Comparison of ENCODE assay signal across 26 cellular contexts in genomic region chr11:95494856-95495255, GRCh38.
A peak's percentile ranks its signal among the peaks of the same experiment; 100 is the strongest.
DNase-seq lines count a peak whose midpoint lies in the region; ATAC-seq, FAIRE-seq and TF ChIP-seq lines count a peak whose summit lies in the region.
"Had no signal": no experiment of that assay in that cellular context is flagged by ENCODE, and none has a peak within 500 bp of the region (broad histone marks: within the 10 kb centered on the region; RNA-seq: fewer than 3 reads in every experiment).

No MANE protein-coding gene starts in this region.

- no peaks in the 10 kb centered on the region for H3K27me3 Mint-ChIP-seq in nephron progenitor cell (ENCODE audit: low read depth, poor library complexity)
- H3K27me3 Mint-ChIP-seq in activated CD8-positive, alpha-beta T cell treated with anti-CD3 and anti-CD28 coated beads, Interleukin-2, amount 10 ng/mL, durations not matched to agents 7 days and 5 days (ENCODE audit: low read depth), result peaks cover 10% of the 10 kb centered on the region
- H3K27me3 Mint-ChIP-seq: CD4-positive, CD25-positive, alpha-beta regulatory T cell had no signal

- CTCF ChIA-PET in activated CD8-positive, alpha-beta T cell treated with anti-CD3 and anti-CD28 coated beads, Interleukin-2, amount 10 ng/mL, durations not matched to agents 7 days and 5 days (lab: Charles Lee), result no interaction called here

- H3K4me1 Mint-ChIP-seq in nephron progenitor cell, result peaks cover 27% of the 10 kb centered on the region
- no peaks in the 10 kb centered on the region for H3K4me1 Mint-ChIP-seq in activated CD8-positive, alpha-beta T cell treated with anti-CD3 and anti-CD28 coated beads, Interleukin-2, amount 10 ng/mL, durations not matched to agents 7 days and 5 days (ENCODE audit: low read depth)
- H3K4me1 Mint-ChIP-seq: CD14-positive monocyte; CD4-positive, alpha-beta memory T cell; CD8-positive, alpha-beta memory T cell had no signal

- H3K36me3 Mint-ChIP-seq in nephron progenitor cell (ENCODE audit: low read depth), result peaks cover 9% of the 10 kb centered on the region
- H3K36me3 Mint-ChIP-seq in activated CD8-positive, alpha-beta T cell treated with anti-CD3 and anti-CD28 coated beads, Interleukin-2, amount 10 ng/mL, durations not matched to agents 7 days and 5 days (ENCODE audit: low read depth), result no peaks in the 10 kb centered on the region
- H3K36me3 Mint-ChIP-seq: CD14-positive monocyte; CD8-positive, alpha-beta memory T cell had no signal

- intact Hi-C loops in adrenal gland (cut with DNase I), result no loop called here

- H3K36me3 ChIP-seq in bronchial epithelial cell (ENCODE audit: control insufficient read depth, insufficient read depth, low read length) (no peaks in the 10 kb centered on the region), adrenal gland (replicated peaks in 1 of 2) (no peaks in the 10 kb centered on the region)
- H3K36me3 ChIP-seq: BE2C, BLaER1 had no signal

- no peak for FAIRE-seq in bronchial epithelial cell (lab: Jason Lieb, UNC)
- FAIRE-seq: A204.1, D721Med, G401.6, GM12891, GM19239 had no signal

- 90 to 98% (median 95%) methylated on average over 1 of the region's 1 CpG for WGBS in adrenal gland, 4 donors

- H3K27ac ChIP-seq in foreskin keratinocyte (no peak overlapping the region), adrenal gland (no peak overlapping the region)
- H3K27ac ChIP-seq: BLaER1 had no signal

- peak; percentile 92 for DNase-seq in bronchial epithelial cell (ENCODE audit: low read depth)
- peak; percentile 58 for DNase-seq in epithelial cell of esophagus (ENCODE audit: low read depth)
- no peak for DNase-seq in foreskin keratinocyte
- no peak for DNase-seq in nephron progenitor cell
- no peak for DNase-seq in activated CD8-positive, alpha-beta T cell treated with anti-CD3 and anti-CD28 coated beads, Interleukin-2, amount 10 ng/mL, durations not matched to agents 7 days and 5 days
- DNase-seq in adrenal gland, result no peak
- DNase-seq in activated CD8-positive, alpha-beta memory T cell treated with anti-CD3 and anti-CD28 coated beads, Interleukin-2, amount 50 U/mL, for 48 hours, result no peak
- DNase-seq in MV-4-11 (lab: John Stamatoyannopoulos, UW), result no peak
- DNase-seq: 8988T; ACHN; BE2C; C1 segment of cervical spinal cord; Caco-2; Calu3; CD4-positive, alpha-beta memory T cell; CD4-positive, CD25-positive, alpha-beta regulatory T cell; CD8-positive, alpha-beta memory T cell; DMS79 treated with DMSO at 0.1 percent for 48 hours; GF-D8 had no signal

- peaks cover 37% of the 10 kb centered on the region for H3K9me3 Mint-ChIP-seq in nephron progenitor cell
- no peaks in the 10 kb centered on the region for H3K9me3 Mint-ChIP-seq in activated CD8-positive, alpha-beta T cell treated with anti-CD3 and anti-CD28 coated beads, Interleukin-2, amount 10 ng/mL, durations not matched to agents 7 days and 5 days (ENCODE audit: insufficient read depth)

- TF ChIP-seq POLR2A in adrenal gland (IDR thresholded peaks at IDR 0.05), result no peak

- POLR2A ChIA-PET in activated CD8-positive, alpha-beta T cell treated with anti-CD3 and anti-CD28 coated beads, Interleukin-2, amount 10 ng/mL, durations not matched to agents 7 days and 5 days (lab: Charles Lee), result no interaction called here

- H3K9me3 ChIP-seq in adrenal gland (replicated peaks in 1 of 3), result no peaks in the 10 kb centered on the region
- H3K9me3 ChIP-seq: BE2C, Caco-2 had no signal

- peak; percentile 34 for ATAC-seq in foreskin keratinocyte
- no peak for ATAC-seq in activated CD8-positive, alpha-beta T cell treated with anti-CD3 and anti-CD28 coated beads, Interleukin-2, amount 10 ng/mL, durations not matched to agents 7 days and 5 days

- H3K4me1 ChIP-seq in foreskin keratinocyte, result peaks cover 14% of the 10 kb centered on the region
- no peaks in the 10 kb centered on the region for H3K4me1 ChIP-seq in adrenal gland (replicated peaks in 1 of 2)
- H3K4me1 ChIP-seq: BLaER1 had no signal

- TF ChIP-seq CTCF in bronchial epithelial cell (IDR thresholded peaks at IDR 0.05; ENCODE audit: insufficient read depth, low read length, severe bottlenecking), result no peak
- no peak for TF ChIP-seq CTCF in epithelial cell of esophagus (IDR thresholded peaks at IDR 0.05; ENCODE audit: insufficient read depth, low read depth, low read length, missing control alignments)
- TF ChIP-seq CTCF in foreskin keratinocyte (conservative IDR thresholded peaks at IDR 0.05), result no peak
- no peak for TF ChIP-seq CTCF in nephron progenitor cell (IDR thresholded peaks at IDR 0.05)
- TF ChIP-seq CTCF in adrenal gland (IDR thresholded peaks at IDR 0.05), result no peak

- H3K27ac Mint-ChIP-seq in nephron progenitor cell, result peak overlapping the region; percentile 84
- H3K27ac Mint-ChIP-seq in activated CD8-positive, alpha-beta T cell treated with anti-CD3 and anti-CD28 coated beads, Interleukin-2, amount 10 ng/mL, durations not matched to agents 7 days and 5 days, result no peak overlapping the region
- H3K27ac Mint-ChIP-seq: CD14-positive monocyte; CD4-positive, alpha-beta memory T cell; CD4-positive, CD25-positive, alpha-beta regulatory T cell; CD8-positive, alpha-beta memory T cell had no signal

- no peak overlapping the region for H3K4me3 Mint-ChIP-seq in nephron progenitor cell
- H3K4me3 Mint-ChIP-seq in activated CD8-positive, alpha-beta T cell treated with anti-CD3 and anti-CD28 coated beads, Interleukin-2, amount 10 ng/mL, durations not matched to agents 7 days and 5 days, result no peak overlapping the region
- H3K4me3 Mint-ChIP-seq: CD14-positive monocyte; CD4-positive, alpha-beta memory T cell; CD4-positive, CD25-positive, alpha-beta regulatory T cell; CD8-positive, alpha-beta memory T cell had no signal

- H3K4me3 ChIP-seq in bronchial epithelial cell (ENCODE audit: low read depth, low read length) (no peak overlapping the region), epithelial cell of esophagus (ENCODE audit: low read length) (no peak overlapping the region), adrenal gland (no peak overlapping the region)
- H3K4me3 ChIP-seq: BLaER1 had no signal

- H3K27me3 ChIP-seq in bronchial epithelial cell (ENCODE audit: control insufficient read depth, insufficient read depth, low read length) (no peaks in the 10 kb centered on the region), foreskin keratinocyte (no peaks in the 10 kb centered on the region), adrenal gland (no peaks in the 10 kb centered on the region)
- H3K27me3 ChIP-seq: BE2C, BLaER1 had no signal

Comparison
In these comparisons a context has a peak if more than half of its experiments do, and no peak if none do; other contexts are left out.
1. DNase-seq: peak in bronchial epithelial cell (single experiment) and epithelial cell of esophagus (single experiment); none in foreskin keratinocyte (0 of 2), nephron progenitor cell (single experiment), activated CD8-positive, alpha-beta T cell treated with anti-CD3 and anti-CD28 coated beads, Interleukin-2, amount 10 ng/mL, durations not matched to agents 7 days and 5 days (single experiment), adrenal gland (0 of 7), activated CD8-positive, alpha-beta memory T cell treated with anti-CD3 and anti-CD28 coated beads, Interleukin-2, amount 50 U/mL, for 48 hours (single experiment) and MV-4-11 (single experiment).